12 cellular contexts compared by ENCODE assay signal in genomic region chr5:139043127-139043905, GRCh38.
"Had no signal": no experiment of that assay in that cellular context is flagged by ENCODE, and none has a peak within 500 bp of the region (broad histone marks: within the 10 kb centered on the region; RNA-seq: fewer than 3 reads in every experiment).

No MANE protein-coding gene starts in this region.

- DNase-seq: activated effector memory CD4-positive, alpha-beta T cell treated with Interleukin-2 at 50 U/mL for 16 hours; amygdala; gastrocnemius medialis; kidney glomerular epithelial cell; naive thymus-derived CD4-positive, alpha-beta T cell; posterior cingulate gyrus; stimulated activated CD4-positive, alpha-beta T cell treated with anti-CD3 and anti-CD28 coated beads, Interleukin-1b, Interleukin-23, amount 100 ng/mL, for 48 hours; T-cell; trophoblast cell had no signal

- H3K4me1 ChIP-seq: gastrocnemius medialis, right lobe of liver had no signal

- H3K9me3 ChIP-seq: gastrocnemius medialis, right lobe of liver had no signal

- H3K36me3 ChIP-seq: gastrocnemius medialis, right lobe of liver had no signal

- ATAC-seq: gastrocnemius medialis; naive thymus-derived CD4-positive, alpha-beta T cell; right lobe of liver; stimulated activated memory B cell treated with anti-CD40 and anti-IgM and Interleukin-4, amounts not matched to agents 10 μg/mL and 1 μg/mL and 100 μg/mL, for 72 hours; T-cell had no signal

- H3K4me3 ChIP-seq: gastrocnemius medialis, lung, right lobe of liver had no signal

- H3K27me3 ChIP-seq: gastrocnemius medialis, right lobe of liver had no signal

- H3K27ac ChIP-seq: gastrocnemius medialis, right lobe of liver had no signal
